ENCODE assay signal across 25 cellular contexts in genomic region chr1:24728982-24729381, GRCh38.
"Had no signal": no experiment of that assay in that cellular context is flagged by ENCODE, and none has a peak within 500 bp of the region (broad histone marks: within the 10 kb centered on the region; RNA-seq: fewer than 3 reads in every experiment).

No MANE protein-coding gene starts in this region.

- DNase-seq: activated CD4-positive, alpha-beta memory T cell treated with anti-CD3 and anti-CD28 coated beads for 36 hours; activated CD4-positive, alpha-beta T cell treated with anti-CD3 and anti-CD28 coated beads for 4 hours; activated CD4-positive, CD25-positive, alpha-beta regulatory T cell; activated effector memory CD4-positive, alpha-beta T cell treated with Interleukin-2 at 50 U/mL for 16 hours; activated naive CD4-positive, alpha-beta T cell treated with anti-CD3 and anti-CD28 coated beads for 36 hours; activated naive CD8-positive, alpha-beta T cell treated with anti-CD3 and anti-CD28 coated beads, Interleukin-2, amount 10 ng/mL, durations not matched to agents 7 days and 5 days; activated T-cell treated with anti-CD3 and anti-CD28 coated beads, Interleukin-2, amount 50 U/mL, for 72 hours; amniotic stem cell; effector CD8-positive, alpha-beta T cell; erythroblast; foreskin fibroblast; kidney; left ventricle myocardium inferior; mammary epithelial cell; naive thymus-derived CD4-positive, alpha-beta T cell; retina; sigmoid colon; stimulated activated CD4-positive, alpha-beta T cell treated with anti-CD3 and anti-CD28 coated beads, Interleukin-4, amount 100 ng/mL, for 24 hours; stimulated activated naive CD8-positive, alpha-beta T cell treated with anti-CD3 and anti-CD28 coated beads, Interleukin-15, Interleukin-2, amounts not matched to agents 100 U/mL and 50 U/mL, for 24 hours; T1000; tibial artery had no signal

- H3K4me3 ChIP-seq: cardiac muscle cell, left ventricle myocardium inferior, sigmoid colon, tibial artery had no signal

- H3K27ac ChIP-seq: cardiac muscle cell, left ventricle myocardium inferior, sigmoid colon, tibial artery had no signal

- H3K9me3 Mint-ChIP-seq: activated CD4-positive, alpha-beta memory T cell treated with anti-CD3 and anti-CD28 coated beads for 36 hours; activated naive CD4-positive, alpha-beta T cell treated with anti-CD3 and anti-CD28 coated beads for 36 hours; activated naive CD8-positive, alpha-beta T cell treated with anti-CD3 and anti-CD28 coated beads, Interleukin-2, amount 10 ng/mL, durations not matched to agents 7 days and 5 days; activated T-cell treated with anti-CD3 and anti-CD28 coated beads, Interleukin-2, amount 50 U/mL, for 72 hours; dendritic cell treated with granulocyte-macrophage colony-stimulating factor and Interleukin-4, amounts not matched to agents 40 ng/mL and 50 ng/mL, for 4 days; naive thymus-derived CD4-positive, alpha-beta T cell; T-helper 1 cell treated with Interleukin-12 subunit alpha and Interleukin-12 subunit beta and Interleukin-4 antibody, amounts not matched to agents 30 μg/mL and 1 μg/mL, for 36 hours had no signal

- H3K36me3 ChIP-seq: cardiac muscle cell, left ventricle myocardium inferior, sigmoid colon, tibial artery had no signal

- H3K36me3 Mint-ChIP-seq: activated CD4-positive, alpha-beta memory T cell treated with anti-CD3 and anti-CD28 coated beads for 36 hours; activated naive CD8-positive, alpha-beta T cell treated with anti-CD3 and anti-CD28 coated beads, Interleukin-2, amount 10 ng/mL, durations not matched to agents 7 days and 5 days; naive thymus-derived CD4-positive, alpha-beta T cell had no signal

- H3K9me3 ChIP-seq: left ventricle myocardium inferior, sigmoid colon, tibial artery had no signal

- H3K27ac Mint-ChIP-seq: activated CD4-positive, alpha-beta memory T cell treated with anti-CD3 and anti-CD28 coated beads for 36 hours; activated naive CD4-positive, alpha-beta T cell treated with anti-CD3 and anti-CD28 coated beads for 36 hours; activated naive CD8-positive, alpha-beta T cell treated with anti-CD3 and anti-CD28 coated beads, Interleukin-2, amount 10 ng/mL, durations not matched to agents 7 days and 5 days; activated T-cell treated with anti-CD3 and anti-CD28 coated beads, Interleukin-2, amount 50 U/mL, for 72 hours; naive thymus-derived CD4-positive, alpha-beta T cell; progenitor cell of endocrine pancreas; T-helper 1 cell treated with Interleukin-12 subunit alpha and Interleukin-12 subunit beta and Interleukin-4 antibody, amounts not matched to agents 30 μg/mL and 1 μg/mL, for 36 hours had no signal

- H3K27me3 Mint-ChIP-seq: activated CD4-positive, alpha-beta memory T cell treated with anti-CD3 and anti-CD28 coated beads for 36 hours; progenitor cell of endocrine pancreas had no signal

- ATAC-seq: activated T-cell treated with anti-CD3 and anti-CD28 coated beads, Interleukin-2, amount 50 U/mL, for 72 hours; naive thymus-derived CD4-positive, alpha-beta T cell; stimulated activated naive CD8-positive, alpha-beta T cell treated with anti-CD3 and anti-CD28 coated beads, Interleukin-15, Interleukin-2, amounts not matched to agents 100 U/mL and 50 U/mL, for 24 hours had no signal

- H3K4me3 Mint-ChIP-seq: activated CD4-positive, alpha-beta memory T cell treated with anti-CD3 and anti-CD28 coated beads for 36 hours; activated naive CD4-positive, alpha-beta T cell treated with anti-CD3 and anti-CD28 coated beads for 36 hours; activated naive CD8-positive, alpha-beta T cell treated with anti-CD3 and anti-CD28 coated beads, Interleukin-2, amount 10 ng/mL, durations not matched to agents 7 days and 5 days; activated T-cell treated with anti-CD3 and anti-CD28 coated beads, Interleukin-2, amount 50 U/mL, for 72 hours; dendritic cell treated with granulocyte-macrophage colony-stimulating factor and Interleukin-4, amounts not matched to agents 40 ng/mL and 50 ng/mL, for 4 days; naive thymus-derived CD4-positive, alpha-beta T cell; T-helper 1 cell treated with Interleukin-12 subunit alpha and Interleukin-12 subunit beta and Interleukin-4 antibody, amounts not matched to agents 30 μg/mL and 1 μg/mL, for 36 hours had no signal

- H3K27me3 ChIP-seq: cardiac muscle cell, sigmoid colon, tibial artery had no signal
